ENCODE assay signal across 12 cellular contexts in genomic region chr7:25656581-25657026, GRCh38.
DNase-seq lines count a peak whose midpoint lies in the region; ATAC-seq and TF ChIP-seq lines count a peak whose summit lies in the region.
"Had no signal": no experiment of that assay in that cellular context is flagged by ENCODE, and none has a peak within 500 bp of the region (broad histone marks: within the 10 kb centered on the region; RNA-seq: fewer than 3 reads in every experiment).

No MANE protein-coding gene starts in this region.

- BruUV-seq in PC-9 (replicated peaks; lab: Mats Ljungman, UMichigan), result no TSS peak

- H3K79me2 ChIP-seq in PC-9 (ENCODE audit: low read depth), result no peaks in the 10 kb centered on the region

- no peak overlapping the region for H2AFZ ChIP-seq in PC-9

- CTCF ChIA-PET in PC-9 (lab: Charles Lee), result no interaction called here

- peak; percentile 30 for ATAC-seq in Right ventricle myocardium superior (ENCODE audit: poor library complexity)
- ATAC-seq in thoracic aorta (ENCODE audit: insufficient number of reproducible peaks, low FRiP score, low read depth), result no peak

- H3K9me2 ChIP-seq in PC-9 (ENCODE audit: insufficient read depth), result no peaks in the 10 kb centered on the region

- H3K4me3 ChIP-seq in thoracic aorta, result peak overlapping the region; percentile 19
- H3K4me3 ChIP-seq in PC-9, result no peak overlapping the region

- intact Hi-C loops in Right ventricle myocardium superior (cut with DNase I), result no loop called here
- intact Hi-C loops in PC-9 (cut with micrococcal nuclease; ENCODE audit: unreplicated experiment), result no loop called here

- no peak for TF ChIP-seq CTCF in thoracic aorta (IDR thresholded peaks at IDR 0.05)
- no peak for TF ChIP-seq CTCF in PC-9 (conservative IDR thresholded peaks at IDR 0.05)

- POLR2A ChIA-PET in PC-9 (lab: Charles Lee; ENCODE audit: unreplicated experiment), result no interaction called here

- H3K9me3 ChIP-seq in thoracic aorta (no peaks in the 10 kb centered on the region), PC-9 (ENCODE audit: insufficient read depth, low read depth) (no peaks in the 10 kb centered on the region)
- H3K9me3 ChIP-seq: neutrophil had no signal

- no peak overlapping the region for H3K27ac ChIP-seq in thoracic aorta
- H3K27ac ChIP-seq in PC-9, result no peak overlapping the region
- H3K27ac ChIP-seq: 22Rv1, neutrophil had no signal

- no peaks in the 10 kb centered on the region for H3F3A ChIP-seq in PC-9 (ENCODE audit: insufficient read depth, low read depth)

- H3K4me1 ChIP-seq in thoracic aorta (ENCODE audit: control insufficient read depth in 1 of 2, low read depth in 2 of 2) (peaks cover 14 to 56% of the 10 kb centered on the region in 2 donors), PC-9 (replicated peaks; ENCODE audit: insufficient read depth) (no peaks in the 10 kb centered on the region)

- no peak overlapping the region for H3K4me2 ChIP-seq in PC-9

- no peaks in the 10 kb centered on the region for H3K36me3 ChIP-seq in thoracic aorta
- no peaks in the 10 kb centered on the region for H3K36me3 ChIP-seq in PC-9 (ENCODE audit: low read depth)
- H3K36me3 ChIP-seq: neutrophil had no signal

- no peaks in the 10 kb centered on the region for H4K20me1 ChIP-seq in PC-9 (ENCODE audit: insufficient read depth)

- H3K27me3 ChIP-seq in thoracic aorta (replicated peaks; ENCODE audit: insufficient read depth) (no peaks in the 10 kb centered on the region), PC-9 (ENCODE audit: insufficient read depth, low read depth) (peaks cover 63% of the 10 kb centered on the region)

- DNase-seq in DMS 273 (lab: John Stamatoyannopoulos, UW; ENCODE audit: unreplicated experiment), result peak; percentile 15
- no peak for DNase-seq in DMS 273 treated with DMSO at 0.1 percent for 48 hours (lab: John Stamatoyannopoulos, UW)
- peak; percentile 73 for DNase-seq in SK-N-DZ (ENCODE audit: low spot score)
- DNase-seq in Right ventricle myocardium superior, result no peak
- DNase-seq in thoracic aorta (ENCODE audit: low spot score), result no peak
- no peak for DNase-seq in effector CD4-positive, alpha-beta T cell
- no peak for DNase-seq in PC-9
- DNase-seq in cerebellar nuclear complex (lab: John Stamatoyannopoulos, UW), result no peak
- DNase-seq: KG1, NCI-H187 treated with DMSO at 0.1 percent for 48 hours had no signal

Comparison
In these comparisons a context has a peak if more than half of its experiments do, and no peak if none do; other contexts are left out.
1. DNase-seq: peak in DMS 273 (single experiment) and SK-N-DZ (single experiment); none in DMS 273 treated with DMSO at 0.1 percent for 48 hours (single experiment), Right ventricle myocardium superior (single experiment), thoracic aorta (single experiment), effector CD4-positive, alpha-beta T cell (single experiment), PC-9 (0 of 2) and cerebellar nuclear complex (0 of 2).